In the genomic region with DNA sequence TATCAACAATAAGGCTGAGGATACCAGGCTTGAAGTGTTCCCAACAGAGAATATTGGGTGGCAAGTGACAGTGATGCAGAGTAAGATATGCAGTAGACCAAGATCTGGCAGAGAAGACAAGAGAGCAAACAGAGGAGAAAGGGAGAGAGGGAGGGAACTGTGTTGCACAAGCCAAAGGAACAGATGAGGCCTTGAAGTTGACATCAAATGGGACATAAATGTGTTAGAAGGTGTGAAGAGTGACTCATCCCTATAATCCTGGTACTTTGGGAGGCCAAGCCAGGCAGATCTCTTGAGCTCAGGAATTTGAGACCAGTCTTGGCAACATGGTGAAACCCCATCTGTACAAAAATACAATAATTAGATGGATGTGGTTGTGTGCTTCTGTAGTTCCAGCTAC, we compare ENCODE assay signal across 19 cellular contexts.
A peak's percentile ranks its signal among the peaks of the same experiment; 100 is the strongest.
DNase-seq lines count a peak whose midpoint lies in the region; ATAC-seq and TF ChIP-seq lines count a peak whose summit lies in the region.
"Had no signal": no experiment of that assay in that cellular context is flagged by ENCODE, and none has a peak within 500 bp of the region (broad histone marks: within the 10 kb centered on the region; RNA-seq: fewer than 3 reads in every experiment).

No MANE protein-coding gene starts in this region.

- H3K36me3 Mint-ChIP-seq in activated CD8-positive, alpha-beta T cell treated with anti-CD3 and anti-CD28 coated beads for 36 hours (ENCODE audit: low read depth) = no peaks in the 10 kb centered on the region
- H3K36me3 Mint-ChIP-seq in activated T-helper 1 cell treated with anti-CD3 and anti-CD28 coated beads, Interleukin-12 subunit alpha, Interleukin-12 subunit beta, Interleukin-2, Interleukin-4 antibody, amounts not matched to agents 30 ng/mL and 10 ng/mL and 1 ng/mL, durations not matched to agents 14 hours and 24 hours and 36 hours (ENCODE audit: low read depth) = peaks cover 6% of the 10 kb centered on the region
- H3K36me3 Mint-ChIP-seq: CD8-positive, alpha-beta memory T cell; IgD-negative memory B cell had no signal

- H3K4me3 Mint-ChIP-seq in activated CD8-positive, alpha-beta T cell treated with anti-CD3 and anti-CD28 coated beads for 36 hours = no peak overlapping the region
- no peak overlapping the region for H3K4me3 Mint-ChIP-seq in activated T-helper 1 cell treated with anti-CD3 and anti-CD28 coated beads, Interleukin-12 subunit alpha, Interleukin-12 subunit beta, Interleukin-2, Interleukin-4 antibody, amounts not matched to agents 30 ng/mL and 10 ng/mL and 1 ng/mL, durations not matched to agents 14 hours and 24 hours and 36 hours
- H3K4me3 Mint-ChIP-seq: CD8-positive, alpha-beta memory T cell; H9; IgD-negative memory B cell had no signal

- no peak overlapping the region for H3K4me3 ChIP-seq in foreskin fibroblast (ENCODE audit: low read depth in 1 of 2, low read length in 2 of 2)

- intact Hi-C loops in activated CD8-positive, alpha-beta T cell treated with anti-CD3 and anti-CD28 coated beads for 36 hours (cut with micrococcal nuclease) = no loop called here
- intact Hi-C loops in activated T-helper 1 cell treated with anti-CD3 and anti-CD28 coated beads, Interleukin-12 subunit alpha, Interleukin-12 subunit beta, Interleukin-2, Interleukin-4 antibody, amounts not matched to agents 30 ng/mL and 10 ng/mL and 1 ng/mL, durations not matched to agents 14 hours and 24 hours and 36 hours (cut with micrococcal nuclease) = loop anchor here (10.0 kb wide), 1 partner anchor 783 kb away; no protein-coding TSS in a partner anchor

- DNase-seq in EL (peak; percentile 21), NCI-H446 treated with DMSO at 0.1 percent for 48 hours (lab: John Stamatoyannopoulos, UW) (peak; percentile 13), foreskin fibroblast (peak; percentile 32 to 49)
- DNase-seq in activated CD8-positive, alpha-beta T cell treated with anti-CD3 and anti-CD28 coated beads for 36 hours = no peak
- no peak for DNase-seq in activated T-helper 1 cell treated with anti-CD3 and anti-CD28 coated beads, Interleukin-12 subunit alpha, Interleukin-12 subunit beta, Interleukin-2, Interleukin-4 antibody, amounts not matched to agents 30 ng/mL and 10 ng/mL and 1 ng/mL, durations not matched to agents 14 hours and 24 hours and 36 hours (ENCODE audit: low spot score)
- DNase-seq: BE2C; CD8-positive, alpha-beta memory T cell; DND-41; H9; Kasumi-1; NCI-H1105 treated with DMSO at 0.1 percent for 48 hours; NCI-H1694 treated with DMSO at 0.1 percent for 48 hours; NK-92 treated with Interleukin-12 subunit alpha and Interleukin-12 subunit beta, amount 100 ng/mL, for 24 hours; OCI-M1; SHP77 treated with DMSO at 0.1 percent for 48 hours had no signal

- ATAC-seq in HG02798 (IDR thresholded peaks at IDR 0.05; ENCODE audit: poor library complexity, unreplicated experiment) = no peak
- no peak for ATAC-seq in GM19463 (IDR thresholded peaks at IDR 0.05; ENCODE audit: unreplicated experiment)
- no peak for ATAC-seq in activated CD8-positive, alpha-beta T cell treated with anti-CD3 and anti-CD28 coated beads for 36 hours
- ATAC-seq: SK-N-SH treated with all-trans-retinoic acid at 6 μM for 48 hours had no signal

- no peaks in the 10 kb centered on the region for H3K27me3 Mint-ChIP-seq in activated CD8-positive, alpha-beta T cell treated with anti-CD3 and anti-CD28 coated beads for 36 hours
- no peaks in the 10 kb centered on the region for H3K27me3 Mint-ChIP-seq in activated T-helper 1 cell treated with anti-CD3 and anti-CD28 coated beads, Interleukin-12 subunit alpha, Interleukin-12 subunit beta, Interleukin-2, Interleukin-4 antibody, amounts not matched to agents 30 ng/mL and 10 ng/mL and 1 ng/mL, durations not matched to agents 14 hours and 24 hours and 36 hours (ENCODE audit: insufficient read depth)
- H3K27me3 Mint-ChIP-seq: CD8-positive, alpha-beta memory T cell; IgD-negative memory B cell had no signal

- CTCF ChIA-PET in activated CD8-positive, alpha-beta T cell treated with anti-CD3 and anti-CD28 coated beads for 36 hours (lab: Charles Lee) = interaction anchor here (1.0 kb wide), 1 partner anchor 16 kb away, joined by 5 read pairs; no protein-coding TSS in a partner anchor

- H3K9me3 Mint-ChIP-seq in activated CD8-positive, alpha-beta T cell treated with anti-CD3 and anti-CD28 coated beads for 36 hours = no peaks in the 10 kb centered on the region
- peaks cover 11% of the 10 kb centered on the region for H3K9me3 Mint-ChIP-seq in activated T-helper 1 cell treated with anti-CD3 and anti-CD28 coated beads, Interleukin-12 subunit alpha, Interleukin-12 subunit beta, Interleukin-2, Interleukin-4 antibody, amounts not matched to agents 30 ng/mL and 10 ng/mL and 1 ng/mL, durations not matched to agents 14 hours and 24 hours and 36 hours
- H3K9me3 Mint-ChIP-seq: CD8-positive, alpha-beta memory T cell; H9; IgD-negative memory B cell had no signal

- no peaks in the 10 kb centered on the region for H3K4me1 Mint-ChIP-seq in activated CD8-positive, alpha-beta T cell treated with anti-CD3 and anti-CD28 coated beads for 36 hours (ENCODE audit: low read depth)
- H3K4me1 Mint-ChIP-seq in activated T-helper 1 cell treated with anti-CD3 and anti-CD28 coated beads, Interleukin-12 subunit alpha, Interleukin-12 subunit beta, Interleukin-2, Interleukin-4 antibody, amounts not matched to agents 30 ng/mL and 10 ng/mL and 1 ng/mL, durations not matched to agents 14 hours and 24 hours and 36 hours (ENCODE audit: low read depth) = peaks cover 6% of the 10 kb centered on the region
- H3K4me1 Mint-ChIP-seq: CD8-positive, alpha-beta memory T cell; IgD-negative memory B cell had no signal

- TF ChIP-seq CTCF in foreskin fibroblast (IDR thresholded peaks at IDR 0.05; ENCODE audit: low read depth, low read length) = no peak
- TF ChIP-seq CTCF in activated CD8-positive, alpha-beta T cell treated with anti-CD3 and anti-CD28 coated beads for 36 hours (IDR thresholded peaks at IDR 0.05) = no peak

- POLR2A ChIA-PET in activated CD8-positive, alpha-beta T cell treated with anti-CD3 and anti-CD28 coated beads for 36 hours (lab: Charles Lee) = no interaction called here

- H3K27ac Mint-ChIP-seq in activated CD8-positive, alpha-beta T cell treated with anti-CD3 and anti-CD28 coated beads for 36 hours = no peak overlapping the region
- no peak overlapping the region for H3K27ac Mint-ChIP-seq in activated T-helper 1 cell treated with anti-CD3 and anti-CD28 coated beads, Interleukin-12 subunit alpha, Interleukin-12 subunit beta, Interleukin-2, Interleukin-4 antibody, amounts not matched to agents 30 ng/mL and 10 ng/mL and 1 ng/mL, durations not matched to agents 14 hours and 24 hours and 36 hours
- H3K27ac Mint-ChIP-seq: CD8-positive, alpha-beta memory T cell; IgD-negative memory B cell had no signal

Comparison
In these comparisons a context has a peak if more than half of its experiments do, and no peak if none do; other contexts are left out.
1. DNase-seq: peak in EL (single experiment), NCI-H446 treated with DMSO at 0.1 percent for 48 hours (single experiment) and foreskin fibroblast (2 of 2); none in activated CD8-positive, alpha-beta T cell treated with anti-CD3 and anti-CD28 coated beads for 36 hours (single experiment) and activated T-helper 1 cell treated with anti-CD3 and anti-CD28 coated beads, Interleukin-12 subunit alpha, Interleukin-12 subunit beta, Interleukin-2, Interleukin-4 antibody, amounts not matched to agents 30 ng/mL and 10 ng/mL and 1 ng/mL, durations not matched to agents 14 hours and 24 hours and 36 hours (single experiment).